Comparison of ENCODE assay signal across 19 cellular contexts in the genomic region with DNA sequence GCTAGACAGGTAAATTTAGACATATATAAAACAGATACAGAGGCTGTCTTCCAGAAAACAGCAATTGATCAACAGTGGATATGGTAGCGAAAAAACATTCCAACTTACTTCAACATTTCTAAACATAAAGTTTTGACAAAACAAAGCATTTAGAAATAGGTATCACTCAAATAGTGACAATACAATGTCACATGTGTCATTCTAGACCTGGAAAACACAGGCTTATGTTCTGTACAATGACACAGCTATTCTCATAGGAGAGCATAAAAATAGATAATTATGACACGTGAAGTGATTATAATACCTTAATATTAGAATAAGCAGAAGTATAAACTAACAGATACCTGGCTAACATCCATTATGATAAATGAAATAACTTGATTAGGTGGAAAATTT. TPM values are rescaled to one million over a fixed set of nuclear protein-coding genes. Genes with fewer than 3 reads are reported as not detected.
DNase-seq lines count a peak whose midpoint lies in the region; ATAC-seq, FAIRE-seq and TF ChIP-seq lines count a peak whose summit lies in the region.
"Had no signal": no experiment of that assay in that cellular context is flagged by ENCODE, and none has a peak within 500 bp of the region (broad histone marks: within the 10 kb centered on the region; RNA-seq: fewer than 3 reads in every experiment).

No MANE protein-coding gene starts in this region.

- H3K4ac ChIP-seq in trophoblast cell (ENCODE audit: low read depth, low read length) = no peak overlapping the region

- H3K27me3 ChIP-seq in CD8-positive, alpha-beta memory T cell (ENCODE audit: insufficient read depth, low read length, poor library complexity, severe bottlenecking) = no peaks in the 10 kb centered on the region
- H3K27me3 ChIP-seq in Panc1 (ENCODE audit: control insufficient read depth, insufficient read depth, low read length) (no peaks in the 10 kb centered on the region), psoas muscle (ENCODE audit: insufficient read depth in 3 of 3, low read length in 2 of 3) (no peaks in the 10 kb centered on the region), trophoblast cell (ENCODE audit: insufficient read depth, low read length) (no peaks in the 10 kb centered on the region)
- no peaks in the 10 kb centered on the region for H3K27me3 ChIP-seq in CD4-positive, alpha-beta memory T cell (ENCODE audit: insufficient read depth, low read length)
- H3K27me3 ChIP-seq: Peyer's patch had no signal

- TF ChIP-seq CTCF in Panc1 (IDR thresholded peaks at IDR 0.05) (no peak), kidney (IDR thresholded peaks at IDR 0.05; ENCODE audit: borderline replicate concordance, extremely low read depth, insufficient read depth) (no peak), psoas muscle (IDR thresholded peaks at IDR 0.05) (no peak)

- H4K91ac ChIP-seq in trophoblast cell (ENCODE audit: low read depth, low read length) = no peak overlapping the region

- H3K79me2 ChIP-seq in trophoblast cell (ENCODE audit: control insufficient read depth, insufficient read depth, low read length, poor library complexity) = peaks cover 2% of the 10 kb centered on the region

- no peak overlapping the region for H3K27ac Mint-ChIP-seq in CD8-positive, alpha-beta memory T cell
- no peak overlapping the region for H3K27ac Mint-ChIP-seq in CD4-positive, alpha-beta memory T cell
- H3K27ac Mint-ChIP-seq: CD14-positive monocyte had no signal

- H2AK5ac ChIP-seq in trophoblast cell (ENCODE audit: low read length) = no peak overlapping the region

- no peak overlapping the region for H3K18ac ChIP-seq in trophoblast cell (ENCODE audit: low read length)

- H3K9me3 Mint-ChIP-seq in CD8-positive, alpha-beta memory T cell = no peaks in the 10 kb centered on the region
- no peaks in the 10 kb centered on the region for H3K9me3 Mint-ChIP-seq in CD4-positive, alpha-beta memory T cell
- H3K9me3 Mint-ChIP-seq: CD14-positive monocyte had no signal

- FAIRE-seq in kidney (lab: Jason Lieb, UNC) = no peak
- FAIRE-seq: GM19239, HTR-8/SVneo had no signal

- H3K4me1 ChIP-seq in CD8-positive, alpha-beta memory T cell (ENCODE audit: insufficient read depth, low read length) = peaks cover under 1% of the 10 kb centered on the region
- H3K4me1 ChIP-seq in Panc1 (ENCODE audit: control insufficient read depth, insufficient read depth, low read length) (peaks cover 44% of the 10 kb centered on the region), kidney (ENCODE audit: control insufficient read depth in 1 of 2, insufficient read depth in 1 of 2, low read depth in 1 of 2, low read length in 2 of 2) (peaks cover 2 to 17% of the 10 kb centered on the region in 2 donors), psoas muscle (peaks cover 59% of the 10 kb centered on the region), trophoblast cell (ENCODE audit: control insufficient read depth in 1 of 2, insufficient read depth in 2 of 2, low read length in 2 of 2) (peaks cover 0 to 2% of the 10 kb centered on the region in 2 experiments)
- H3K4me1 ChIP-seq in CD4-positive, alpha-beta memory T cell (ENCODE audit: insufficient read depth, low read length) = peaks cover under 1% of the 10 kb centered on the region

- in situ Hi-C loops in Panc1 (cut with HindIII; ENCODE audit: low pct_unique_long_range_greater_than_20kb, low sequenced_read_pairs) = no loop called here

- no peak overlapping the region for H2BK120ac ChIP-seq in trophoblast cell (ENCODE audit: insufficient read depth, low read length, poor library complexity)

- no peak overlapping the region for H4K12ac ChIP-seq in trophoblast cell (ENCODE audit: low read depth, low read length)

- no peak for DNase-seq in CD8-positive, alpha-beta memory T cell
- no peak for DNase-seq in Panc1 (ENCODE audit: low read depth, low spot score)
- DNase-seq in kidney = no peak
- no peak for DNase-seq in psoas muscle
- DNase-seq in trophoblast cell = no peak
- no peak for DNase-seq in EL
- no peak for DNase-seq in CD4-positive, alpha-beta memory T cell
- DNase-seq in NCI-H2107 (lab: John Stamatoyannopoulos, UW) = no peak
- DNase-seq: H7, NCI-H1436 treated with DMSO at 0.1 percent for 48 hours, NCI-H2029 treated with DMSO at 0.1 percent for 48 hours, NCI-H524 treated with DMSO at 0.1 percent for 48 hours, Peyer's patch, SHP77 had no signal

- H3K36me3 Mint-ChIP-seq in CD8-positive, alpha-beta memory T cell = peaks cover 0 to 7% (median 4%) of the 10 kb centered on the region in 3 donors
- H3K36me3 Mint-ChIP-seq in CD4-positive, alpha-beta memory T cell = peaks cover 0 to under 1% of the 10 kb centered on the region in 2 donors

- no peak overlapping the region for H4K8ac ChIP-seq in trophoblast cell (ENCODE audit: low read depth, low read length)

- H2AFZ ChIP-seq in trophoblast cell (ENCODE audit: insufficient read depth, low read length, poor library complexity) = no peak overlapping the region

- H3K27ac ChIP-seq in CD8-positive, alpha-beta memory T cell (ENCODE audit: low read depth, low read length) = peak overlapping the region; percentile 51
- H3K27ac ChIP-seq in Panc1 (ENCODE audit: low read length) (peak overlapping the region; percentile 92), kidney (ENCODE audit: low read depth in 2 of 2, low read length in 2 of 2) (no peak overlapping the region), psoas muscle (peak overlapping the region; percentile 51), trophoblast cell (ENCODE audit: low read depth, low read length) (no peak overlapping the region)
- no peak overlapping the region for H3K27ac ChIP-seq in CD4-positive, alpha-beta memory T cell (ENCODE audit: low read depth, low read length)
- H3K27ac ChIP-seq: HL-60 had no signal

- H3K9ac ChIP-seq in kidney (ENCODE audit: low read length in 2 of 2) = no peak overlapping the region
- H3K9ac ChIP-seq in trophoblast cell (ENCODE audit: low read length) = no peak overlapping the region

- no peak overlapping the region for H2BK5ac ChIP-seq in trophoblast cell (ENCODE audit: low read depth, low read length, poor library complexity)

- ATAC-seq in Panc1 (peak; percentile 68; the same call in 1 of the 2 replicates), psoas muscle (peak in 3 of 4 donors; percentile 54 to 74 (median 62))
- ATAC-seq: SK-N-SH treated with all-trans-retinoic acid at 6 μM for 48 hours had no signal

- POLR2A ChIA-PET in CD8-positive, alpha-beta memory T cell (lab: Charles Lee) = interaction anchor here (0.7 kb wide), 1 partner anchor 1694 kb away, joined by 4 read pairs; no protein-coding TSS in a partner anchor
- POLR2A ChIA-PET in Panc1 (lab: Charles Lee) = interaction anchor here (0.6 kb wide), 1 partner anchor 214 kb away, joined by 10 read pairs; no protein-coding TSS in a partner anchor
- POLR2A ChIA-PET in CD4-positive, alpha-beta memory T cell (lab: Charles Lee; ENCODE audit: partially characterized antibody) = no interaction called here

- no peaks in the 10 kb centered on the region for H3K79me1 ChIP-seq in trophoblast cell (ENCODE audit: low read length)

- H3K4me2 ChIP-seq in trophoblast cell (ENCODE audit: low read length) = no peak overlapping the region

- no peak overlapping the region for H3K23ac ChIP-seq in trophoblast cell (ENCODE audit: low read length)

- WGBS in psoas muscle, 3 donors = 67 to 70% (median 68%) methylated on average over 2 of the region's 2 CpGs
- WGBS in trophoblast cell (ENCODE audit: extremely low coverage, insufficient coverage, insufficient read length) = no CpG with 5 or more reads among the region's 2 CpGs

- H3K14ac ChIP-seq in trophoblast cell (ENCODE audit: low read length) = no peak overlapping the region

- no peaks in the 10 kb centered on the region for H3K36me3 ChIP-seq in CD8-positive, alpha-beta memory T cell (ENCODE audit: insufficient read depth, low read length)
- H3K36me3 ChIP-seq in Panc1 (ENCODE audit: control insufficient read depth, insufficient read depth, low read length) (no peaks in the 10 kb centered on the region; the same call in 1 of the 2 replicates), kidney (ENCODE audit: control insufficient read depth in 1 of 2, insufficient read depth in 2 of 2, low read length in 2 of 2) (peaks cover 0 to 2% of the 10 kb centered on the region in 2 donors), psoas muscle (ENCODE audit: insufficient read depth in 1 of 2, low read depth in 1 of 2) (peaks cover 0 to under 1% of the 10 kb centered on the region in 2 donors), trophoblast cell (ENCODE audit: control insufficient read depth in 1 of 2, insufficient read depth in 2 of 2, low read length in 2 of 2) (no peaks in the 10 kb centered on the region)
- H3K36me3 ChIP-seq in CD4-positive, alpha-beta memory T cell (ENCODE audit: insufficient read depth, low read length) = no peaks in the 10 kb centered on the region
- H3K36me3 ChIP-seq: Peyer's patch had no signal

- H2BK12ac ChIP-seq in trophoblast cell (ENCODE audit: low read length) = no peak overlapping the region

- intact Hi-C loops in Panc1 (cut with micrococcal nuclease; ENCODE audit: unreplicated experiment) (loop anchor here (5.0 kb wide), 1 partner anchor 206 kb away; a partner anchor contains a TSS), kidney (cut with DNase I) (no loop called here), psoas muscle (cut with DNase I) (loop anchor here in 1 of 2 donors (5.0 kb wide), 1 partner anchor 106 kb away; no protein-coding TSS in a partner anchor)
- intact Hi-C loops in CD4-positive, alpha-beta memory T cell (cut with micrococcal nuclease) = no loop called here

- H3K4me3 ChIP-seq in CD8-positive, alpha-beta memory T cell (ENCODE audit: low read length) = no peak overlapping the region
- H3K4me3 ChIP-seq in Panc1 (ENCODE audit: low read depth in 2 of 2, low read length in 2 of 2) (peak overlapping the region; percentile 32 to 44), kidney (ENCODE audit: low read length in 2 of 2) (peak overlapping the region; percentile 46 to 49), psoas muscle (peak overlapping the region; percentile 9), trophoblast cell (ENCODE audit: low read depth, low read length) (no peak overlapping the region)
- H3K4me3 ChIP-seq in CD4-positive, alpha-beta memory T cell (ENCODE audit: low read length in 2 of 2) = no peak overlapping the region

- no peaks in the 10 kb centered on the region for H3K9me3 ChIP-seq in CD8-positive, alpha-beta memory T cell (ENCODE audit: low read length)
- H3K9me3 ChIP-seq in Panc1 (ENCODE audit: control insufficient read depth, insufficient read depth, low read depth, low read length) (no peaks in the 10 kb centered on the region), kidney (ENCODE audit: control insufficient read depth in 1 of 2, low read length in 2 of 2) (no peaks in the 10 kb centered on the region), psoas muscle (no peaks in the 10 kb centered on the region), trophoblast cell (ENCODE audit: insufficient read depth, low read depth, low read length) (no peaks in the 10 kb centered on the region)
- no peaks in the 10 kb centered on the region for H3K9me3 ChIP-seq in CD4-positive, alpha-beta memory T cell (ENCODE audit: control insufficient read depth in 1 of 2, low read length in 2 of 2)
- H3K9me3 ChIP-seq: Peyer's patch had no signal

- peaks cover 7 to 35% (median 25%) of the 10 kb centered on the region in 3 donors for H3K4me1 Mint-ChIP-seq in CD8-positive, alpha-beta memory T cell
- H3K4me1 Mint-ChIP-seq in CD4-positive, alpha-beta memory T cell = peaks cover 7 to 22% (median 13%) of the 10 kb centered on the region in 4 donors

- no peaks in the 10 kb centered on the region for H3K27me3 Mint-ChIP-seq in CD8-positive, alpha-beta memory T cell
- H3K27me3 Mint-ChIP-seq in CD4-positive, alpha-beta memory T cell = no peaks in the 10 kb centered on the region

- CTCF ChIA-PET in CD8-positive, alpha-beta memory T cell (lab: Charles Lee) = no interaction called here
- CTCF ChIA-PET in Panc1 (lab: Charles Lee) = interaction anchor here (0.6 kb wide), 1 partner anchor 11 kb away, joined by 5 read pairs; no protein-coding TSS in a partner anchor
- CTCF ChIA-PET in CD4-positive, alpha-beta memory T cell (lab: Charles Lee; ENCODE audit: partially characterized antibody) = no interaction called here

- no TSS peak for BruUV-seq in Panc1 (replicated peaks; lab: Mats Ljungman, UMichigan)

- no peak overlapping the region for H3K4me3 Mint-ChIP-seq in CD8-positive, alpha-beta memory T cell
- no peak overlapping the region for H3K4me3 Mint-ChIP-seq in CD4-positive, alpha-beta memory T cell
- H3K4me3 Mint-ChIP-seq: CD14-positive monocyte had no signal

RNA-seq across cellular contexts. Expression of a gene that starts 8.0 kb away (rescaled TPM):
- total RNA-seq in CD8-positive, alpha-beta memory T cell = 10 to 100 TPM; 24.8 to 24.9 TPM
- polyA plus RNA-seq in CD8-positive, alpha-beta memory T cell = 15.4 TPM
- total RNA-seq in Panc1 (2021; ENCODE audit: unreplicated experiment) = 67.7 TPM
- polyA plus RNA-seq in Panc1 (2012; ENCODE audit: insufficient read length) = 123 TPM
- total RNA-seq in kidney = 58.8 TPM
- polyA plus RNA-seq in kidney (ENCODE audit: insufficient read depth, low read depth, low replicate concordance) = 30.8 TPM
- 100 to 1,000 TPM; 259 to 396 (median 327) TPM for total RNA-seq in psoas muscle
- polyA plus RNA-seq in psoas muscle = 100 to 1,000 TPM in 2 of 3 donors, 10 to 100 TPM in 1; 71.0 to 369 (median 240) TPM
- 75.9 and 76.4 TPM in 2 replicates for polyA plus RNA-seq in trophoblast cell (2013)
- total RNA-seq in CD4-positive, alpha-beta memory T cell = 10 to 100 TPM; 28.3 to 29.2 TPM
- 10 to 100 TPM in 1 of 2 donors, 1 to 10 TPM in 1; 8.1 to 14.3 TPM for polyA plus RNA-seq in CD4-positive, alpha-beta memory T cell

RNA-seq across cellular contexts. Expression of a gene that starts 8.4 kb away (rescaled TPM):
- total RNA-seq in CD8-positive, alpha-beta memory T cell = 10 to 100 TPM; 56.1 to 57.0 TPM
- 92.4 TPM for polyA plus RNA-seq in CD8-positive, alpha-beta memory T cell
- 71.7 TPM for total RNA-seq in Panc1 (2021; ENCODE audit: unreplicated experiment)
- 26.1 TPM for polyA plus RNA-seq in Panc1 (2012; ENCODE audit: insufficient read length)
- total RNA-seq in kidney = 127 TPM
- 445 TPM for polyA plus RNA-seq in kidney (ENCODE audit: insufficient read depth, low read depth, low replicate concordance)
- total RNA-seq in psoas muscle = 100 to 1,000 TPM; 112 to 207 (median 181) TPM
- 100 to 1,000 TPM in 2 of 3 donors, 10 to 100 TPM in 1; 94.0 to 153 (median 122) TPM for polyA plus RNA-seq in psoas muscle
- polyA plus RNA-seq in trophoblast cell (2013) = 61.6 and 67.9 TPM in 2 replicates
- 10 to 100 TPM; 30.8 to 33.2 TPM for total RNA-seq in CD4-positive, alpha-beta memory T cell
- 100 to 1,000 TPM in 1 of 2 donors, 10 to 100 TPM in 1; 87.7 to 123 TPM for polyA plus RNA-seq in CD4-positive, alpha-beta memory T cell

RNA-seq across cellular contexts. Expression of a gene that starts 14.5 kb away (rescaled TPM):
- total RNA-seq in CD8-positive, alpha-beta memory T cell = under 1 TPM in 1 of 2 experiments, not detected in 1; 0.09 TPM
- polyA plus RNA-seq in CD8-positive, alpha-beta memory T cell = not detected
- 0.10 TPM for total RNA-seq in Panc1 (2021; ENCODE audit: unreplicated experiment)
- polyA plus RNA-seq in Panc1 (2012; ENCODE audit: insufficient read length) = not detected
- total RNA-seq in kidney = 0.22 TPM
- 0.28 TPM for polyA plus RNA-seq in kidney (ENCODE audit: insufficient read depth, low read depth, low replicate concordance)
- total RNA-seq in psoas muscle = under 1 TPM; 0.17 to 0.54 (median 0.20) TPM
- under 1 TPM; 0.01 to 0.10 (median 0.09) TPM for polyA plus RNA-seq in psoas muscle
- polyA plus RNA-seq in trophoblast cell (2013) = 1.3 TPM in 2 replicates
- total RNA-seq in CD4-positive, alpha-beta memory T cell = under 1 TPM; 0.61 to 0.96 TPM
- not detected for polyA plus RNA-seq in CD4-positive, alpha-beta memory T cell
- polyA plus RNA-seq: CD14-positive monocyte had no signal

Comparison
In these comparisons a context has a peak if more than half of its experiments do, and no peak if none do; other contexts are left out.
1. H3K27ac ChIP-seq: peak in CD8-positive, alpha-beta memory T cell (single experiment), Panc1 (single experiment) and psoas muscle (single experiment); none in kidney (0 of 2), trophoblast cell (single experiment) and CD4-positive, alpha-beta memory T cell (single experiment).
2. H3K4me3 ChIP-seq: peak in Panc1 (2 of 2), kidney (2 of 2) and psoas muscle (single experiment); none in CD8-positive, alpha-beta memory T cell (single experiment), trophoblast cell (single experiment) and CD4-positive, alpha-beta memory T cell (0 of 2).